Comparison of ENCODE assay signal across 29 cellular contexts in the genomic region with DNA sequence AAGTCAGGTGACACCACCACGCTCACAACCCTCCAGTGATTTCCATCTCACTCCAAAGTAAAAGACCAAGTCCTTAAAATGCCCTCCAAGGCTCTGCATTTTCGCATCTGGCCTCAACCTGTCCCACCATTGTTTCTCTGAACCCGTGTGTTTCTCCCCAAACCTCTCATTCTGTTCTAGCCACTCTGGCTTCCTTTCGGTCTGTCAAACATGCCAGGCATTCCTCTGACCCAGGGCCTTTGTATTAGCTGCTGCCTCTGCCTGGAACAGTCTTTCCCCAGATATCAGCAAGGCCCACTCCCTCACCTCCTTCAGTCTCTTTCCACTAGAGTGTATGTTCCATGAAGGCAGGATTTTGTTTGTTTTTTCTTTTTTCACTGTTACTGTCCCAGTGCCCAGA.
"Had no signal": no experiment of that assay in that cellular context is flagged by ENCODE, and none has a peak within 500 bp of the region (broad histone marks: within the 10 kb centered on the region; RNA-seq: fewer than 3 reads in every experiment).

No MANE protein-coding gene starts in this region.

- H3K4me1 ChIP-seq: breast epithelium, gastroesophageal sphincter, left lung, lower lobe of right lung had no signal

- H3K27ac ChIP-seq: breast epithelium, gastroesophageal sphincter, left lung, lower lobe of right lung, neutrophil, skin epidermis, thoracic aorta, WERI-Rb-1 had no signal

- H3K9me3 Mint-ChIP-seq: activated T-helper 17 cell treated with anti-CD3 and anti-CD28 coated beads, Interleukin-2, amount 50 U/mL, for 72 hours; stimulated activated effector memory CD8-positive, alpha-beta T cell treated with anti-CD3 and anti-CD28 coated beads, Interleukin-12 subunit alpha, Interleukin-12 subunit beta, amount 100 ng/mL, for 72 hours; stimulated activated naive CD8-positive, alpha-beta T cell treated with anti-CD3 and anti-CD28 coated beads, Interleukin-15, Interleukin-2, amounts not matched to agents 100 ng/mL and 50 ng/mL, for 24 hours had no signal

- H3K27me3 ChIP-seq: breast epithelium, gastroesophageal sphincter, left lung, neutrophil had no signal

- ATAC-seq: activated CD8-positive, alpha-beta T cell treated with anti-CD3 and anti-CD28 coated beads for 36 hours; activated T-cell treated with anti-CD3 and anti-CD28 coated beads, Interleukin-2, amount 50 U/mL, for 4 hours; activated T-helper 17 cell treated with anti-CD3 and anti-CD28 coated beads, Interleukin-2, amount 50 U/mL, for 72 hours; gastroesophageal sphincter; left lung; lower lobe of right lung; mucosa of descending colon; sciatic nerve; stimulated activated effector memory CD8-positive, alpha-beta T cell treated with anti-CD3 and anti-CD28 coated beads, Interleukin-12 subunit alpha, Interleukin-12 subunit beta, amount 100 ng/mL, for 72 hours; T-helper 17 cell had no signal

- H3K27me3 Mint-ChIP-seq: activated CD8-positive, alpha-beta T cell treated with anti-CD3 and anti-CD28 coated beads for 36 hours; activated T-helper 17 cell treated with anti-CD3 and anti-CD28 coated beads, Interleukin-2, amount 50 U/mL, for 72 hours; stimulated activated naive CD8-positive, alpha-beta T cell treated with anti-CD3 and anti-CD28 coated beads, Interleukin-15, Interleukin-2, amounts not matched to agents 100 ng/mL and 50 ng/mL, for 24 hours; T-helper 17 cell had no signal

- H3K4me3 Mint-ChIP-seq: activated CD8-positive, alpha-beta T cell treated with anti-CD3 and anti-CD28 coated beads for 36 hours; activated T-cell treated with anti-CD3 and anti-CD28 coated beads, Interleukin-2, amount 50 U/mL, for 4 hours; activated T-helper 17 cell treated with anti-CD3 and anti-CD28 coated beads, Interleukin-2, amount 50 U/mL, for 72 hours; stimulated activated effector memory CD8-positive, alpha-beta T cell treated with anti-CD3 and anti-CD28 coated beads, Interleukin-12 subunit alpha, Interleukin-12 subunit beta, amount 100 ng/mL, for 72 hours; stimulated activated naive CD8-positive, alpha-beta T cell treated with anti-CD3 and anti-CD28 coated beads, Interleukin-15, Interleukin-2, amounts not matched to agents 100 ng/mL and 50 ng/mL, for 24 hours; T-helper 17 cell had no signal

- H3K27ac Mint-ChIP-seq: activated CD8-positive, alpha-beta T cell treated with anti-CD3 and anti-CD28 coated beads for 36 hours; activated T-helper 17 cell treated with anti-CD3 and anti-CD28 coated beads, Interleukin-2, amount 50 U/mL, for 72 hours; stimulated activated effector memory CD8-positive, alpha-beta T cell treated with anti-CD3 and anti-CD28 coated beads, Interleukin-12 subunit alpha, Interleukin-12 subunit beta, amount 100 ng/mL, for 72 hours; stimulated activated naive CD8-positive, alpha-beta T cell treated with anti-CD3 and anti-CD28 coated beads, Interleukin-15, Interleukin-2, amounts not matched to agents 100 ng/mL and 50 ng/mL, for 24 hours; T-helper 17 cell had no signal

- DNase-seq: activated CD4-positive, alpha-beta T cell treated with anti-CD3 and anti-CD28 coated beads, Interleukin-2, amount 50 U/mL, for 1 hour; activated CD4-positive, CD25-positive, alpha-beta regulatory T cell treated with anti-CD3 and anti-CD28 coated beads, Interleukin-2, amount 50 U/mL, for 72 hours; activated CD8-positive, alpha-beta T cell treated with anti-CD3 and anti-CD28 coated beads for 36 hours; activated gamma-delta T cell treated with Interleukin-2 at 50 U/mL for 16 hours; activated naive CD4-positive, alpha-beta T cell treated with anti-CD3 and anti-CD28 coated beads, Interleukin-2, amount 50 U/mL, for 16 hours; activated T-cell treated with anti-CD3 and anti-CD28 coated beads, Interleukin-2, amount 50 U/mL, for 4 hours; amniotic stem cell; central memory CD4-positive, alpha-beta T cell; dermis blood vessel endothelial cell; effector CD8-positive, alpha-beta T cell; hippocampal formation; left lung; lower lobe of right lung; mucosa of descending colon; stimulated activated CD4-positive, alpha-beta T cell treated with anti-CD3 and anti-CD28 coated beads, Interleukin-4, amount 100 ng/mL, for 24 hours; SW 1271; T-helper 17 cell; T1000; trophoblast cell; WERI-Rb-1 had no signal

- H3K9me3 ChIP-seq: breast epithelium, gastroesophageal sphincter, left lung, lower lobe of right lung, mucosa of descending colon, neutrophil, thoracic aorta had no signal

- H3K4me3 ChIP-seq: breast epithelium, gastroesophageal sphincter, left lung, lower lobe of right lung, mucosa of descending colon, skin epidermis, thoracic aorta had no signal

- H3K36me3 ChIP-seq: breast epithelium, neutrophil, thoracic aorta, WERI-Rb-1 had no signal
